ENCODE assay signal across 8 cellular contexts in genomic region chr5:36150676-36151433, GRCh38. TPM values are rescaled to one million over a fixed set of nuclear protein-coding genes. Genes with fewer than 3 reads are reported as not detected.
DNase-seq lines count a peak whose midpoint lies in the region; ATAC-seq and TF ChIP-seq lines count a peak whose summit lies in the region.

No MANE protein-coding gene starts in this region.

- H3K14ac ChIP-seq in IMR-90 (replicated peaks; ENCODE audit: low read depth, low read length) (no peak overlapping the region), trophoblast cell (ENCODE audit: low read length) (no peak overlapping the region)

- H3K56ac ChIP-seq in IMR-90 (ENCODE audit: extremely low read depth, insufficient read depth, low read length), result 0 out of 2 replicates have a peak overlapping the region, but pooled peaks have one; percentile 41

- peaks cover 10% of the 10 kb centered on the region for H3K4me1 ChIP-seq in IMR-90 (ENCODE audit: control insufficient read depth, insufficient read depth, low read length)
- peaks cover 13 to 17% of the 10 kb centered on the region in 2 experiments for H3K4me1 ChIP-seq in trophoblast cell (ENCODE audit: control insufficient read depth in 1 of 2, insufficient read depth in 2 of 2, low read length in 2 of 2)

- H4K91ac ChIP-seq in IMR-90 (ENCODE audit: insufficient read depth, low read depth, low read length), result no peak overlapping the region
- H4K91ac ChIP-seq in trophoblast cell (ENCODE audit: low read depth, low read length), result no peak overlapping the region

- peak overlapping the region; percentile 93 to 96 for H3K4me3 Mint-ChIP-seq in CD14-positive monocyte
- H3K4me3 Mint-ChIP-seq in activated naive CD4-positive, alpha-beta T cell treated with anti-CD3 and anti-CD28 coated beads, Interleukin-2, amount 50 U/mL, for 24 hours, result peak overlapping the region; percentile 92
- peak overlapping the region; percentile 98 for H3K4me3 Mint-ChIP-seq in glutamatergic neuron (ENCODE audit: unreplicated experiment)

- H3K27me3 ChIP-seq in IMR-90 (ENCODE audit: control insufficient read depth, insufficient read depth, low read length), result no peaks in the 10 kb centered on the region
- H3K27me3 ChIP-seq in trophoblast cell (ENCODE audit: insufficient read depth, low read length), result no peaks in the 10 kb centered on the region

- H3K18ac ChIP-seq in IMR-90 (ENCODE audit: low read depth, low read length) (no peak overlapping the region), trophoblast cell (ENCODE audit: low read length) (no peak overlapping the region)

- no CpG with 5 or more reads among the region's 23 CpGs for WGBS in IMR-90 (ENCODE audit: extremely low coverage in 2 of 2, insufficient read length in 1 of 2), 2 experiments
- no CpG with 5 or more reads among the region's 23 CpGs for WGBS in trophoblast cell (ENCODE audit: extremely low coverage, insufficient coverage, insufficient read length)

- H2AK5ac ChIP-seq in IMR-90 (ENCODE audit: low read depth, low read length), result no peak overlapping the region
- no peak overlapping the region for H2AK5ac ChIP-seq in trophoblast cell (ENCODE audit: low read length)

- peaks cover 10% of the 10 kb centered on the region for H3K79me2 ChIP-seq in trophoblast cell (ENCODE audit: control insufficient read depth, insufficient read depth, low read length, poor library complexity)

- H4K8ac ChIP-seq in IMR-90 (ENCODE audit: low read depth in 2 of 2, low read length in 2 of 2), result peak overlapping the region; percentile 6 to 61; a peak in 2 of 4 replicates
- H4K8ac ChIP-seq in trophoblast cell (ENCODE audit: low read depth, low read length), result peak overlapping the region; percentile 55

- peak overlapping the region; percentile 34; the same call in 1 of the 2 replicates for H4K5ac ChIP-seq in IMR-90 (ENCODE audit: low read depth, low read length)

- H3K4me1 Mint-ChIP-seq in CD14-positive monocyte (peaks cover 34% of the 10 kb centered on the region), glutamatergic neuron (ENCODE audit: low read depth, unreplicated experiment) (peaks cover 20% of the 10 kb centered on the region)
- peaks cover 63% of the 10 kb centered on the region for H3K4me1 Mint-ChIP-seq in activated naive CD4-positive, alpha-beta T cell treated with anti-CD3 and anti-CD28 coated beads, Interleukin-2, amount 50 U/mL, for 24 hours

- H2AFZ ChIP-seq in IMR-90 (replicated peaks; ENCODE audit: low read length, poor library complexity) (peak overlapping the region; percentile 97), trophoblast cell (ENCODE audit: insufficient read depth, low read length, poor library complexity) (peak overlapping the region; percentile 86)

- H3K23ac ChIP-seq in IMR-90 (ENCODE audit: low read depth, low read length) (peak overlapping the region; percentile 18; the same call in 1 of the 2 replicates), trophoblast cell (ENCODE audit: low read length) (no peak overlapping the region)

- H3K27ac ChIP-seq in IMR-90 (ENCODE audit: insufficient read depth, low read length) (peak overlapping the region; percentile 71; the same call in 1 of the 2 replicates), trophoblast cell (ENCODE audit: low read depth, low read length) (peak overlapping the region; percentile 54)

- CTCF ChIA-PET in IMR-90 (lab: Yijun Ruan, JAX), result interaction anchor here (1.1 kb wide), 1 partner anchor 26 kb away, joined by 9 read pairs; no protein-coding TSS in a partner anchor

- H3K9me3 Mint-ChIP-seq in CD14-positive monocyte (no peaks in the 10 kb centered on the region), glutamatergic neuron (ENCODE audit: unreplicated experiment) (peaks cover 6% of the 10 kb centered on the region)
- H3K9me3 Mint-ChIP-seq in activated naive CD4-positive, alpha-beta T cell treated with anti-CD3 and anti-CD28 coated beads, Interleukin-2, amount 50 U/mL, for 24 hours, result no peaks in the 10 kb centered on the region

- H2BK120ac ChIP-seq in IMR-90 (ENCODE audit: low read depth, low read length) (no peak overlapping the region), trophoblast cell (ENCODE audit: insufficient read depth, low read length, poor library complexity) (no peak overlapping the region)

- H3K27ac Mint-ChIP-seq in CD14-positive monocyte (peak overlapping the region; percentile 85 to 94 (median 91)), glutamatergic neuron (ENCODE audit: unreplicated experiment) (peak overlapping the region; percentile 95)
- H3K27ac Mint-ChIP-seq in activated naive CD4-positive, alpha-beta T cell treated with anti-CD3 and anti-CD28 coated beads, Interleukin-2, amount 50 U/mL, for 24 hours, result peak overlapping the region; percentile 82

- no peak overlapping the region for H4K12ac ChIP-seq in trophoblast cell (ENCODE audit: low read depth, low read length)

- intact Hi-C loops in CD14-positive monocyte (cut with micrococcal nuclease), result loop anchor here (5.0 kb wide), 2 partner anchors 91 to 1234 kb away; partner anchors contain the start of genes NADK2 (in 2 of the 2), BRIX1 (in 1 of the 2) and RAD1 (in 1 of the 2)
- intact Hi-C loops in IMR-90 (cut with micrococcal nuclease), result loop anchor here (5.0 kb wide), 1 partner anchor 726 kb away; the partner anchor contains the start of gene NIPBL

- H2BK15ac ChIP-seq in IMR-90 (ENCODE audit: low read depth, low read length), result no peak overlapping the region

- no peak for TF ChIP-seq RAD21 in IMR-90 (IDR thresholded peaks at IDR 0.05; ENCODE audit: low read length)

- DNase-seq in CD14-positive monocyte (ENCODE audit: low spot score) (peak; percentile 54), IMR-90 (peak; percentile 48), RPMI7951 (ENCODE audit: low read depth) (peak; percentile 42), glutamatergic neuron (peak; percentile 64), trophoblast cell (peak; percentile 43 to 54)

- no peak overlapping the region for H2BK12ac ChIP-seq in trophoblast cell (ENCODE audit: low read length)

- ATAC-seq in GM21390 (IDR thresholded peaks at IDR 0.05; ENCODE audit: unreplicated experiment), result peak; percentile 24
- ATAC-seq in IMR-90 (ENCODE audit: low read depth), result 0 out of 2 replicates have a peak, but pooled peaks have one; percentile 3
- ATAC-seq in HG03520 (IDR thresholded peaks at IDR 0.05; ENCODE audit: unreplicated experiment), result no peak

- H3K79me1 ChIP-seq in IMR-90 (ENCODE audit: low read depth in 1 of 2, low read length in 2 of 2) (peaks cover 24 to 53% of the 10 kb centered on the region in 2 experiments), trophoblast cell (ENCODE audit: low read length) (peaks cover 19% of the 10 kb centered on the region)

- H3K4ac ChIP-seq in IMR-90 (ENCODE audit: low read depth, low read length), result no peak overlapping the region; the same call in 1 of the 2 replicates
- H3K4ac ChIP-seq in trophoblast cell (ENCODE audit: low read depth, low read length), result no peak overlapping the region

- peak overlapping the region; percentile 79 for H3K4me3 ChIP-seq in IMR-90 (ENCODE audit: insufficient read depth, low read depth, low read length)
- peak overlapping the region; percentile 95 for H3K4me3 ChIP-seq in trophoblast cell (ENCODE audit: low read depth, low read length)

- no peak for TF ChIP-seq CTCF in CD14-positive monocyte (IDR thresholded peaks at IDR 0.05)
- TF ChIP-seq CTCF in IMR-90 (conservative IDR thresholded peaks at IDR 0.05; ENCODE audit: low read depth, low read length), result no peak
- TF ChIP-seq CTCF in glutamatergic neuron (IDR thresholded peaks at IDR 0.05; ENCODE audit: partially characterized antibody, unreplicated experiment), result no peak

- no TSS peak for BruUV-seq in IMR-90 (replicated peaks; lab: Mats Ljungman, UMichigan)

- H3K36me3 ChIP-seq in IMR-90 (ENCODE audit: control insufficient read depth, insufficient read depth, low read length) (peaks cover 8% of the 10 kb centered on the region), trophoblast cell (ENCODE audit: control insufficient read depth in 1 of 2, insufficient read depth in 2 of 2, low read length in 2 of 2) (peaks cover 4 to 7% of the 10 kb centered on the region in 2 experiments)

- H2BK5ac ChIP-seq in IMR-90 (ENCODE audit: low read depth, low read length, poor library complexity, severe bottlenecking) (no peak overlapping the region), trophoblast cell (ENCODE audit: low read depth, low read length, poor library complexity) (no peak overlapping the region)

- H3K9me3 ChIP-seq in IMR-90 (ENCODE audit: control insufficient read depth, insufficient read depth, low read length) (no peaks in the 10 kb centered on the region), trophoblast cell (ENCODE audit: insufficient read depth, low read depth, low read length) (no peaks in the 10 kb centered on the region)

- H3K36me3 Mint-ChIP-seq in CD14-positive monocyte (peaks cover 21% of the 10 kb centered on the region in 2 donors), glutamatergic neuron (ENCODE audit: unreplicated experiment) (no peaks in the 10 kb centered on the region)
- H3K36me3 Mint-ChIP-seq in activated naive CD4-positive, alpha-beta T cell treated with anti-CD3 and anti-CD28 coated beads, Interleukin-2, amount 50 U/mL, for 24 hours, result peaks cover 13% of the 10 kb centered on the region

- no peak overlapping the region for H2BK20ac ChIP-seq in IMR-90 (ENCODE audit: low read depth, low read length)

- TF ChIP-seq POLR2A in IMR-90 (IDR thresholded peaks at IDR 0.05; ENCODE audit: low read depth, low read length), result no peak

- H3K27me3 Mint-ChIP-seq in CD14-positive monocyte (ENCODE audit: low read depth in 3 of 3) (no peaks in the 10 kb centered on the region), glutamatergic neuron (ENCODE audit: unreplicated experiment) (peaks cover 6% of the 10 kb centered on the region)
- no peaks in the 10 kb centered on the region for H3K27me3 Mint-ChIP-seq in activated naive CD4-positive, alpha-beta T cell treated with anti-CD3 and anti-CD28 coated beads, Interleukin-2, amount 50 U/mL, for 24 hours

- H3K9ac ChIP-seq in IMR-90 (ENCODE audit: low read depth, low read length), result peak overlapping the region; percentile 74
- peak overlapping the region; percentile 83 for H3K9ac ChIP-seq in trophoblast cell (ENCODE audit: low read length)

- H2AK9ac ChIP-seq in IMR-90 (replicated peaks; ENCODE audit: low read depth, low read length, poor library complexity), result peak overlapping the region; percentile 47

- in situ Hi-C loops in IMR-90 (cut with MboI; ENCODE audit: low sequenced_read_pairs), result no loop called here

- POLR2A ChIA-PET in IMR-90 (lab: Charles Lee; ENCODE audit: unreplicated experiment), result no interaction called here

- no peaks in the 10 kb centered on the region for H4K20me1 ChIP-seq in IMR-90 (ENCODE audit: insufficient read depth, low read length)

- dilution Hi-C loops in IMR-90 (cut with HindIII; ENCODE audit: low sequenced_read_pairs, unreplicated experiment), result no loop called here

- no peaks in the 10 kb centered on the region; the same call in 1 of the 2 replicates for H3K9me1 ChIP-seq in IMR-90 (ENCODE audit: insufficient read depth, low read length)

- peak overlapping the region; percentile 92 for H3K4me2 ChIP-seq in IMR-90 (ENCODE audit: low read depth, low read length)
- peak overlapping the region; percentile 84 for H3K4me2 ChIP-seq in trophoblast cell (ENCODE audit: low read length)

RNA-seq across cellular contexts. Expression of gene LMBRD2, which starts 0.8 kb away (rescaled TPM):
- polyA plus RNA-seq in CD14-positive monocyte (1 to 10 TPM; 2.1 to 6.4 TPM), IMR-90 (2012; rRNA removed) (1.3 and 1.8 TPM in 2 replicates)
- total RNA-seq in IMR-90 (2012; rRNA removed) (5.2 and 11.4 TPM in 2 replicates), glutamatergic neuron (ENCODE audit: unreplicated experiment) (32.8 TPM)
- 0.19 and 0.26 TPM in 2 replicates for polyA plus RNA-seq in IMR-90 (2012; cell fraction: cytosol; rRNA removed)
- polyA plus RNA-seq in IMR-90 (2012; cell fraction: nucleus; rRNA removed; ENCODE audit: low replicate concordance), result 0.30 and 2.2 TPM in 2 replicates
- 7.0 and 7.7 TPM in 2 replicates for total RNA-seq in RPMI7951 (2014; rRNA removed; shearing (Covaris generic))
- polyA plus RNA-seq in trophoblast cell (2013), result 5.6 and 6.4 TPM in 2 replicates

RNA-seq across cellular contexts. Expression of gene SKP2, which starts 1.1 kb away (rescaled TPM):
- polyA plus RNA-seq in CD14-positive monocyte (10 to 100 TPM; 15.5 to 18.0 TPM), IMR-90 (2012; rRNA removed) (19.9 and 23.3 TPM in 2 replicates)
- total RNA-seq in IMR-90 (2012; rRNA removed) (72.5 and 92.1 TPM in 2 replicates), glutamatergic neuron (ENCODE audit: unreplicated experiment) (47.8 TPM)
- 9.6 and 17.9 TPM in 2 replicates for polyA plus RNA-seq in IMR-90 (2012; cell fraction: cytosol; rRNA removed)
- polyA plus RNA-seq in IMR-90 (2012; cell fraction: nucleus; rRNA removed; ENCODE audit: low replicate concordance), result 8.1 and 18.7 TPM in 2 replicates
- total RNA-seq in RPMI7951 (2014; rRNA removed; shearing (Covaris generic)), result 33.7 and 39.3 TPM in 2 replicates
- 111 and 112 TPM in 2 replicates for polyA plus RNA-seq in trophoblast cell (2013)
